Comparison of ENCODE assay signal across 17 cellular contexts in the genomic region with DNA sequence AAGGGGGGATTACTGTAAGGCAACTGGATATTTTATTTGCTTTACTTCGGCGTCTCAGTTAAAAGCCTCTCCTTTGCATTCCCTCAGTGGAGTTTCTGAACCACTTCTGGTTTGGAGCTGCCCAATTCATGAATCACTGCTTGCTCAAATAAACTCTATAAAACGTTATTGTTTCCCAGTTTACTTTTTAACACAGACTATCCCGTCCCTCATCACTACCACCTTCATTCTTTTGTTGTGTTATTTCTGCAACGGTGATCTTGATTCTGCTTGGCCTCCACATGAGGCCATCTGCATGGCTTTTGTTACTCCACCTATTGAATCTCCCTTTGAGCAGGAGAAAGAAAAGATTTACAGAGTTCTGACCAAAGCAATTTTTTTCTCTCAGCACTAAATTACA.
"Had no signal": no experiment of that assay in that cellular context is flagged by ENCODE, and none has a peak within 500 bp of the region (broad histone marks: within the 10 kb centered on the region; RNA-seq: fewer than 3 reads in every experiment).

No MANE protein-coding gene starts in this region.

- H3K4me3 Mint-ChIP-seq: activated naive CD4-positive, alpha-beta T cell treated with anti-CD3 and anti-CD28 coated beads, Interleukin-2, amount 10 ng/mL, durations not matched to agents 7 days and 5 days; activated T-helper 17 cell treated with anti-CD3 and anti-CD28 coated beads, Interleukin-2, amount 50 U/mL, for 72 hours; T-helper 17 cell had no signal

- H3K36me3 Mint-ChIP-seq: activated naive CD4-positive, alpha-beta T cell treated with anti-CD3 and anti-CD28 coated beads, Interleukin-2, amount 10 ng/mL, durations not matched to agents 7 days and 5 days had no signal

- ATAC-seq: activated T-helper 17 cell treated with anti-CD3 and anti-CD28 coated beads, Interleukin-2, amount 50 U/mL, for 72 hours; right cardiac atrium; T-helper 17 cell had no signal

- H3K9me3 ChIP-seq: esophagus squamous epithelium, thyroid gland, uterus had no signal

- H3K27me3 ChIP-seq: brain microvascular endothelial cell, esophagus squamous epithelium, thyroid gland, uterus had no signal

- H3K4me1 Mint-ChIP-seq: activated naive CD4-positive, alpha-beta T cell treated with anti-CD3 and anti-CD28 coated beads, Interleukin-2, amount 10 ng/mL, durations not matched to agents 7 days and 5 days; activated T-helper 17 cell treated with anti-CD3 and anti-CD28 coated beads, Interleukin-2, amount 50 U/mL, for 72 hours; T-helper 17 cell had no signal

- H3K9me3 Mint-ChIP-seq: activated naive CD4-positive, alpha-beta T cell treated with anti-CD3 and anti-CD28 coated beads, Interleukin-2, amount 10 ng/mL, durations not matched to agents 7 days and 5 days; activated T-helper 17 cell treated with anti-CD3 and anti-CD28 coated beads, Interleukin-2, amount 50 U/mL, for 72 hours had no signal

- H3K4me3 ChIP-seq: esophagus squamous epithelium, smooth muscle cell, thyroid gland, uterus had no signal

- H3K27me3 Mint-ChIP-seq: activated naive CD4-positive, alpha-beta T cell treated with anti-CD3 and anti-CD28 coated beads, Interleukin-2, amount 10 ng/mL, durations not matched to agents 7 days and 5 days; activated T-helper 17 cell treated with anti-CD3 and anti-CD28 coated beads, Interleukin-2, amount 50 U/mL, for 72 hours had no signal

- H3K36me3 ChIP-seq: brain microvascular endothelial cell, esophagus squamous epithelium, thyroid gland, uterus had no signal

- DNase-seq: activated CD4-positive, alpha-beta T cell treated with anti-CD3 and anti-CD28 coated beads, Interleukin-2, amount 50 U/mL, for 1 hour; activated CD4-positive, CD25-positive, alpha-beta regulatory T cell; activated naive CD4-positive, alpha-beta T cell treated with anti-CD3 and anti-CD28 coated beads, Interleukin-2, amount 10 ng/mL, durations not matched to agents 7 days and 5 days; activated T-cell treated with anti-CD3 and anti-CD28 coated beads for 4 hours; amygdala; brain microvascular endothelial cell; cerebellar nuclear complex; dermis blood vessel endothelial cell; esophagus squamous epithelium; foreskin fibroblast; posterior cingulate gyrus; right cardiac atrium; T-helper 17 cell; uterus had no signal

- H3K4me1 ChIP-seq: thyroid gland, uterus had no signal

- H3K27ac Mint-ChIP-seq: activated naive CD4-positive, alpha-beta T cell treated with anti-CD3 and anti-CD28 coated beads, Interleukin-2, amount 10 ng/mL, durations not matched to agents 7 days and 5 days; activated T-helper 17 cell treated with anti-CD3 and anti-CD28 coated beads, Interleukin-2, amount 50 U/mL, for 72 hours; T-helper 17 cell had no signal
